Comparison of ENCODE assay signal across 25 cellular contexts in genomic region chr4:143395054-143395453, GRCh38.
"Had no signal": no experiment of that assay in that cellular context is flagged by ENCODE, and none has a peak within 500 bp of the region (broad histone marks: within the 10 kb centered on the region; RNA-seq: fewer than 3 reads in every experiment).

No MANE protein-coding gene starts in this region.

- DNase-seq: cortex of kidney; effector CD8-positive, alpha-beta T cell; endodermal cell; foreskin fibroblast; gastrocnemius medialis; heart left ventricle; kidney glomerular epithelial cell; mucosa of descending colon; naive B cell; right cardiac atrium; stimulated activated CD4-positive, alpha-beta T cell treated with anti-CD3 and anti-CD28 coated beads, Interleukin-15, amount 100 ng/mL, for 24 hours; stimulated activated CD4-positive, alpha-beta T cell treated with anti-CD3 and anti-CD28 coated beads, Interleukin-2, amount 100 ng/mL, for 48 hours; stimulated activated naive B cell treated with anti-CD40 and anti-IgM and Interleukin-4, amounts not matched to agents 10 μg/mL and 1 μg/mL and 100 μg/mL, for 72 hours; thyroid gland; trophoblast cell had no signal

- H2AFZ ChIP-seq: hepatocyte had no signal

- H3K4me3 ChIP-seq: gastrocnemius medialis, heart left ventricle, hepatocyte, lung, mucosa of descending colon, prostate gland, skin epidermis, suprapubic skin, thyroid gland, vagina had no signal

- H3K4me2 ChIP-seq: hepatocyte had no signal

- H3K27me3 ChIP-seq: gastrocnemius medialis, heart left ventricle, hepatocyte, neutrophil, suprapubic skin, thyroid gland, vagina had no signal

- H3K9me3 ChIP-seq: gastrocnemius medialis, heart left ventricle, mucosa of descending colon, neutrophil, prostate gland, suprapubic skin, thyroid gland, vagina had no signal

- H3K4me1 ChIP-seq: prostate gland had no signal

- H3K27ac ChIP-seq: epithelial cell of prostate, heart left ventricle, hepatocyte, neutrophil, prostate gland, skin epidermis, suprapubic skin, thyroid gland, vagina had no signal

- ATAC-seq: esophagus mucosa; gastrocnemius medialis; heart left ventricle; mucosa of descending colon; natural killer cell treated with Interleukin-12 subunit alpha and Interleukin-12 subunit beta and Interleukin-15 and Interleukin-18, amount 100 ng/mL, for 72 hours; right cardiac atrium; stimulated activated naive B cell treated with anti-CD40 and anti-IgM and Interleukin-4, amounts not matched to agents 10 μg/mL and 1 μg/mL and 100 μg/mL, for 72 hours had no signal

- H3K36me3 ChIP-seq: gastrocnemius medialis, heart left ventricle, neutrophil, prostate gland, suprapubic skin, thyroid gland, vagina had no signal
